In genomic region chr3:107791450-107791849, GRCh38 we compare ENCODE assay signal across 22 cellular contexts.
"Had no signal": no experiment of that assay in that cellular context is flagged by ENCODE, and none has a peak within 500 bp of the region (broad histone marks: within the 10 kb centered on the region; RNA-seq: fewer than 3 reads in every experiment).

No MANE protein-coding gene starts in this region.

- ATAC-seq: Right ventricle myocardium inferior, SK-N-SH treated with all-trans-retinoic acid at 6 μM for 48 hours had no signal

- H3K27me3 ChIP-seq: Peyer's patch, SJCRH30 had no signal

- H2AFZ ChIP-seq: PC-9 had no signal

- H3K4me1 ChIP-seq: Peyer's patch had no signal

- H3K4me2 ChIP-seq: KMS-11, PC-9 had no signal

- H3K9ac ChIP-seq: KMS-11 had no signal

- H3K9me3 ChIP-seq: Peyer's patch, SJCRH30 had no signal

- H3K27ac ChIP-seq: HL-60, KMS-11, PC-9, Peyer's patch, SJCRH30 had no signal

- DNase-seq: IMR-90, Kasumi-1, MM.1S, NCI-H1092 treated with DMSO at 0.1 percent for 48 hours, NCI-H1436, NCI-H187, NCI-H2029, NCI-H2081 treated with DMSO at 0.1 percent for 48 hours, NCI-H2171, NCI-H226, NCI-H446, NCI-H510A, NCI-H524 treated with DMSO at 0.1 percent for 48 hours, OCI-M1, PC-9, Peyer's patch, SHP77 treated with DMSO at 0.1 percent for 48 hours, SJCRH30 had no signal

- H3K4me3 ChIP-seq: PC-9, Peyer's patch, SJCRH30 had no signal
